ENCODE assay signal across 27 cellular contexts in the genomic region with DNA sequence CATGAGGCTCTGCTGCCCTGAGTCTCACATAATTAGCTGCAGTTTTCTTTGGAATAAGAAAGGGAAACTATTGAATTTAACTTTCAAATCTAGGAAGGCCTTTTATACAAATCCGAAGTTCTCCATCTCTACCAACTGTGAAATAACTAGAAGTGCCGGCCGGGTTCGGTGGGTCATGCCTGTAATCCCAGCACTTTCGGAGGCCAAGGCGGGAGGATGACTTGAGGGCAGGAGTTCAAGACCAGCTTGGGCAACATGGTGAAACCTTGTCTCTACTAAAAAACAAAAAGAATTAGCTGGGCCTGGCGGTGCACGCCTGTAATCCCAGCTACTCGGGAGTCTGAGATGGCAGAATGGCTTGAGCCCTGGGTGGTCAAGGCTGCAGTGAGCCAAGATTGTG. TPM values are rescaled to one million over a fixed set of nuclear protein-coding genes. Genes with fewer than 3 reads are reported as not detected.
"Had no signal": no experiment of that assay in that cellular context is flagged by ENCODE, and none has a peak within 500 bp of the region (broad histone marks: within the 10 kb centered on the region; RNA-seq: fewer than 3 reads in every experiment).

No MANE protein-coding gene starts in this region.

- H3K4me3 ChIP-seq: adrenal gland, K562, MG63, PC-9, SJCRH30, SK-N-MC had no signal

- H3K36me3 ChIP-seq: adrenal gland, SJCRH30 had no signal

- H3K4me1 ChIP-seq: adrenal gland had no signal

- H2AFZ ChIP-seq: PC-9 had no signal

- H3K4me1 Mint-ChIP-seq: activated CD4-positive, alpha-beta T cell treated with anti-CD3 and anti-CD28 coated beads, Interleukin-2, amount 10 ng/mL, durations not matched to agents 24 days and 14 days; activated naive CD4-positive, alpha-beta T cell treated with anti-CD3 and anti-CD28 coated beads, Interleukin-2, amount 50 U/mL, for 24 hours; brain had no signal

- DNase-seq: activated CD4-positive, alpha-beta T cell treated with anti-CD3 and anti-CD28 coated beads, Interleukin-2, amount 10 ng/mL, durations not matched to agents 24 days and 14 days; activated CD4-positive, alpha-beta T cell treated with anti-CD3 and anti-CD28 coated beads, Interleukin-2, amount 50 U/mL, for 4 hours; activated CD8-positive, alpha-beta T cell treated with anti-CD3 and anti-CD28 coated beads, Interleukin-2, amount 10 ng/mL, durations not matched to agents 7 days and 5 days; activated gamma-delta T cell; activated naive CD4-positive, alpha-beta T cell treated with Interleukin-2 at 50 U/mL for 16 hours; activated T-cell treated with anti-CD3 and anti-CD28 coated beads, Interleukin-2, amount 50 U/mL, for 24 hours; adrenal gland; caudate nucleus; IMR-90; MG63; MV-4-11; NCI-H1092; NCI-H1436 treated with DMSO at 0.1 percent for 48 hours; NCI-H1694 treated with DMSO at 0.1 percent for 48 hours; NCI-H2029; NCI-H345; NK-92 treated with Interleukin-12 subunit alpha and Interleukin-12 subunit beta, amount 100 ng/mL, for 24 hours; PC-9; SHP77 had no signal

- H3K36me3 Mint-ChIP-seq: activated naive CD4-positive, alpha-beta T cell treated with anti-CD3 and anti-CD28 coated beads, Interleukin-2, amount 50 U/mL, for 24 hours; brain had no signal

- H3K4me2 ChIP-seq: PC-9 had no signal

- H3K4me3 Mint-ChIP-seq: activated CD4-positive, alpha-beta T cell treated with anti-CD3 and anti-CD28 coated beads, Interleukin-2, amount 10 ng/mL, durations not matched to agents 24 days and 14 days; activated CD8-positive, alpha-beta T cell treated with anti-CD3 and anti-CD28 coated beads, Interleukin-2, amount 10 ng/mL, durations not matched to agents 7 days and 5 days; activated naive CD4-positive, alpha-beta T cell treated with anti-CD3 and anti-CD28 coated beads, Interleukin-2, amount 50 U/mL, for 24 hours; activated T-cell treated with anti-CD3 and anti-CD28 coated beads, Interleukin-2, amount 50 U/mL, for 24 hours; brain; T-helper 1 cell treated with Interleukin-12 subunit alpha and Interleukin-12 subunit beta and Interleukin-4 antibody, amounts not matched to agents 30 μg/mL and 1 μg/mL, for 36 hours; T-helper 2 cell treated with Interferon-gamma antibody and Interleukin-4, amounts not matched to agents 5 μg/mL and 100 μg/mL, for 36 hours had no signal

- H3K9me3 Mint-ChIP-seq: activated CD4-positive, alpha-beta T cell treated with anti-CD3 and anti-CD28 coated beads, Interleukin-2, amount 10 ng/mL, durations not matched to agents 24 days and 14 days; activated naive CD4-positive, alpha-beta T cell treated with anti-CD3 and anti-CD28 coated beads, Interleukin-2, amount 50 U/mL, for 24 hours; activated T-cell treated with anti-CD3 and anti-CD28 coated beads, Interleukin-2, amount 50 U/mL, for 24 hours; activated T-helper 2 cell treated with anti-CD3 and anti-CD28 coated beads, Interferon-gamma antibody, Interleukin-2, Interleukin-4, amounts not matched to agents 10 μg/mL and 5 μg/mL and 100 μg/mL, durations not matched to agents 14 hours and 24 hours and 36 hours; T-helper 1 cell treated with Interleukin-12 subunit alpha and Interleukin-12 subunit beta and Interleukin-4 antibody, amounts not matched to agents 30 μg/mL and 1 μg/mL, for 36 hours; T-helper 2 cell treated with Interferon-gamma antibody and Interleukin-4, amounts not matched to agents 5 μg/mL and 100 μg/mL, for 36 hours had no signal

- ATAC-seq: activated CD8-positive, alpha-beta T cell treated with anti-CD3 and anti-CD28 coated beads, Interleukin-2, amount 10 ng/mL, durations not matched to agents 7 days and 5 days; K562 had no signal

- H3K27ac Mint-ChIP-seq: activated CD4-positive, alpha-beta T cell treated with anti-CD3 and anti-CD28 coated beads, Interleukin-2, amount 10 ng/mL, durations not matched to agents 24 days and 14 days; activated CD8-positive, alpha-beta T cell treated with anti-CD3 and anti-CD28 coated beads, Interleukin-2, amount 10 ng/mL, durations not matched to agents 7 days and 5 days; activated naive CD4-positive, alpha-beta T cell treated with anti-CD3 and anti-CD28 coated beads, Interleukin-2, amount 50 U/mL, for 24 hours; activated T-cell treated with anti-CD3 and anti-CD28 coated beads, Interleukin-2, amount 50 U/mL, for 24 hours; activated T-helper 2 cell treated with anti-CD3 and anti-CD28 coated beads, Interferon-gamma antibody, Interleukin-2, Interleukin-4, amounts not matched to agents 10 μg/mL and 5 μg/mL and 100 μg/mL, durations not matched to agents 14 hours and 24 hours and 36 hours; T-helper 1 cell treated with Interleukin-12 subunit alpha and Interleukin-12 subunit beta and Interleukin-4 antibody, amounts not matched to agents 30 μg/mL and 1 μg/mL, for 36 hours; T-helper 2 cell treated with Interferon-gamma antibody and Interleukin-4, amounts not matched to agents 5 μg/mL and 100 μg/mL, for 36 hours had no signal

- H3K27ac ChIP-seq: adrenal gland, PC-9, SJCRH30, SK-N-MC had no signal

- H3K9me3 ChIP-seq: adrenal gland, MG63 had no signal

- H3K27me3 ChIP-seq: MG63, SJCRH30 had no signal

RNA-seq across cellular contexts. Expression of gene COL8A1, which starts 43.6 kb away (rescaled TPM):
- total RNA-seq: activated T-helper 2 cell treated with anti-CD3 and anti-CD28 coated beads, Interferon-gamma antibody, Interleukin-2, Interleukin-4, amounts not matched to agents 10 μg/mL and 5 μg/mL and 100 μg/mL, durations not matched to agents 14 hours and 24 hours and 36 hours had no signal
- polyA plus RNA-seq: K562 had no signal
